8 cellular contexts compared by ENCODE assay signal in genomic region chr1:43348809-43349593, GRCh38.
DNase-seq lines count a peak whose midpoint lies in the region; ATAC-seq and TF ChIP-seq lines count a peak whose summit lies in the region.

No MANE protein-coding gene starts in this region.

- peak overlapping the region; percentile 92 for H3K9ac ChIP-seq in iPS-15b (ENCODE audit: low read depth, low read length)

- TF ChIP-seq CTCF in brain microvascular endothelial cell (IDR thresholded peaks at IDR 0.05; ENCODE audit: low read depth, low read length, missing control alignments): no peak
- no peak for TF ChIP-seq CTCF in retinal pigment epithelial cell (conservative IDR thresholded peaks at IDR 0.05; ENCODE audit: low read depth, low read length)

- in situ Hi-C loops in brain microvascular endothelial cell (cut with HindIII; ENCODE audit: low pct_ligation_motif_present, low sequenced_read_pairs): no loop called here

- peak overlapping the region; percentile 41 for H3K27ac ChIP-seq in brain microvascular endothelial cell

- ATAC-seq in GM18498 (IDR thresholded peaks at IDR 0.05; ENCODE audit: unreplicated experiment) (peak; percentile 77), HG03571 (IDR thresholded peaks at IDR 0.05; ENCODE audit: unreplicated experiment) (no peak)

- H3K36me3 ChIP-seq in brain microvascular endothelial cell (replicated peaks) (no peaks in the 10 kb centered on the region), iPS-15b (ENCODE audit: control insufficient read depth, insufficient read depth, low read length) (no peaks in the 10 kb centered on the region)

- H3K9me3 ChIP-seq in iPS-15b (ENCODE audit: control insufficient read depth, insufficient read depth, low read length): no peaks in the 10 kb centered on the region

- H3K4me1 ChIP-seq in iPS-15b (ENCODE audit: control insufficient read depth, insufficient read depth, low read length): peaks cover 10% of the 10 kb centered on the region

- DNase-seq in NCI-H1048 (lab: John Stamatoyannopoulos, UW): peak; percentile 78
- peak; percentile 29 for DNase-seq in T follicular helper cell (ENCODE audit: low read depth)
- DNase-seq in brain microvascular endothelial cell: peak; percentile 46
- no peak for DNase-seq in retinal pigment epithelial cell (ENCODE audit: low read depth)
- DNase-seq in inferior parietal cortex (ENCODE audit: extremely low spot score): no peak

- peak overlapping the region; percentile 60 for H3K4me3 ChIP-seq in brain microvascular endothelial cell (ENCODE audit: low read depth, low read length)
- peak overlapping the region; percentile 95 for H3K4me3 ChIP-seq in iPS-15b (ENCODE audit: low read depth, low read length)
- H3K4me3 ChIP-seq in retinal pigment epithelial cell (ENCODE audit: low read length): peak overlapping the region; percentile 62

- H3K27me3 ChIP-seq in brain microvascular endothelial cell (replicated peaks) (no peaks in the 10 kb centered on the region), iPS-15b (ENCODE audit: control insufficient read depth, insufficient read depth, low read length) (peaks cover 21% of the 10 kb centered on the region)

Comparison
In these comparisons a context has a peak if more than half of its experiments do, and no peak if none do; other contexts are left out.
1. DNase-seq: peak in NCI-H1048 (single experiment), T follicular helper cell (single experiment) and brain microvascular endothelial cell (single experiment); none in retinal pigment epithelial cell (single experiment) and inferior parietal cortex (single experiment).
2. Peak in every context shown above with its lines, with median percentiles within 50 percentile points of each other: H3K4me3 ChIP-seq.